ENCODE assay signal across 19 cellular contexts in the genomic region with DNA sequence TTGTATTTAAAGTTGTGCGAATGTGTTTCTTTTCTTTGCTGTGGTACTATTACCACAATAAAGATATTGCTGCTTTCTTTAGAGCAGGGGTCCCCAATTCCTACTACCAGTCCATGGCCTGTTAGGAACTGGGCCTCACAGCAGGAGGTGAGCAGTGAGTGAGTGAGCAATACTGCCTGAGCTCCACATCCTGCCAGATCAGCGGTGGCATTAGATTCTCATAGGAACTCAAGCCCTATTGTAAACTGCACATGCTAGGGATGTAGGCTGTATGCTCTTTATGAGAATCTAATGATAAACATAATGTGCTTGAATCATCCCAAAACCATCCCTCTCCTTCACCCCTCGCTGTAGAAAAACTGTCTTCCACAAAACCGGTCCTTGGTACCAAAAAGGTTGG. TPM values are rescaled to one million over a fixed set of nuclear protein-coding genes. Genes with fewer than 3 reads are reported as not detected.
DNase-seq lines count a peak whose midpoint lies in the region; ATAC-seq and TF ChIP-seq lines count a peak whose summit lies in the region.
"Had no signal": no experiment of that assay in that cellular context is flagged by ENCODE, and none has a peak within 500 bp of the region (broad histone marks: within the 10 kb centered on the region; RNA-seq: fewer than 3 reads in every experiment).

No MANE protein-coding gene starts in this region.

- no peak for ATAC-seq in activated CD8-positive, alpha-beta T cell treated with anti-CD3 and anti-CD28 coated beads for 36 hours
- ATAC-seq: GM23338, Right ventricle myocardium inferior had no signal

- no peak overlapping the region for H3K4me3 ChIP-seq in brain microvascular endothelial cell (ENCODE audit: low read depth, low read length)
- no peak overlapping the region for H3K4me3 ChIP-seq in neutrophil (ENCODE audit: low read depth in 1 of 2, low read length in 1 of 2)
- H3K4me3 ChIP-seq: GM23338 had no signal

- H3K27me3 ChIP-seq in brain microvascular endothelial cell (replicated peaks) (no peaks in the 10 kb centered on the region), neutrophil (no peaks in the 10 kb centered on the region)

- no peak overlapping the region for H3K4me3 Mint-ChIP-seq in activated CD8-positive, alpha-beta T cell treated with anti-CD3 and anti-CD28 coated beads for 36 hours
- H3K4me3 Mint-ChIP-seq: GM23338, IgD-negative memory B cell had no signal

- in situ Hi-C loops in brain microvascular endothelial cell (cut with HindIII; ENCODE audit: low pct_ligation_motif_present, low sequenced_read_pairs), result no loop called here

- H3K27ac ChIP-seq in brain microvascular endothelial cell (no peak overlapping the region), neutrophil (peak overlapping the region; percentile 85)
- H3K27ac ChIP-seq: C4-2B had no signal

- H3K27me3 Mint-ChIP-seq in activated CD8-positive, alpha-beta T cell treated with anti-CD3 and anti-CD28 coated beads for 36 hours, result no peaks in the 10 kb centered on the region
- H3K27me3 Mint-ChIP-seq: IgD-negative memory B cell had no signal

- H3K27ac Mint-ChIP-seq in activated CD8-positive, alpha-beta T cell treated with anti-CD3 and anti-CD28 coated beads for 36 hours, result no peak overlapping the region
- H3K27ac Mint-ChIP-seq: GM23338, IgD-negative memory B cell had no signal

- peaks cover 70 to 71% of the 10 kb centered on the region in 2 experiments for H3K4me1 ChIP-seq in neutrophil (ENCODE audit: control insufficient read depth in 1 of 2, insufficient read depth in 1 of 2, low read depth in 1 of 2, low read length in 1 of 2)

- no peaks in the 10 kb centered on the region for H3K4me1 Mint-ChIP-seq in activated CD8-positive, alpha-beta T cell treated with anti-CD3 and anti-CD28 coated beads for 36 hours (ENCODE audit: low read depth)
- H3K4me1 Mint-ChIP-seq: GM23338 had no signal

- POLR2A ChIA-PET in activated CD8-positive, alpha-beta T cell treated with anti-CD3 and anti-CD28 coated beads for 36 hours (lab: Charles Lee), result no interaction called here

- intact Hi-C loops in activated CD8-positive, alpha-beta T cell treated with anti-CD3 and anti-CD28 coated beads for 36 hours (cut with micrococcal nuclease), result no loop called here

- no peaks in the 10 kb centered on the region for H3K36me3 Mint-ChIP-seq in activated CD8-positive, alpha-beta T cell treated with anti-CD3 and anti-CD28 coated beads for 36 hours (ENCODE audit: low read depth)

- H3K9me3 Mint-ChIP-seq in activated CD8-positive, alpha-beta T cell treated with anti-CD3 and anti-CD28 coated beads for 36 hours, result peaks cover 5% of the 10 kb centered on the region

- DNase-seq in Daoy (ENCODE audit: low read depth) (peak; percentile 41), HT1080 (ENCODE audit: low read depth) (peak; percentile 13), brain microvascular endothelial cell (peak; percentile 12), ureter (ENCODE audit: low spot score) (no peak), COLO829 (ENCODE audit: low spot score) (no peak)
- DNase-seq in activated CD8-positive, alpha-beta T cell treated with anti-CD3 and anti-CD28 coated beads for 36 hours, result no peak
- DNase-seq: HCEC 1CT, Karpas-422, NCI-H1417, NCI-H1694 treated with DMSO at 0.1 percent for 48 hours, NCI-H2081 treated with DMSO at 0.1 percent for 48 hours, NCI-H2171 treated with DMSO at 0.1 percent for 48 hours, NCI-H524 treated with DMSO at 0.1 percent for 48 hours, SW 1271 had no signal

- TF ChIP-seq CTCF in brain microvascular endothelial cell (IDR thresholded peaks at IDR 0.05; ENCODE audit: low read depth, low read length, missing control alignments), result no peak
- no peak for TF ChIP-seq CTCF in neutrophil (IDR thresholded peaks at IDR 0.05)
- no peak for TF ChIP-seq CTCF in activated CD8-positive, alpha-beta T cell treated with anti-CD3 and anti-CD28 coated beads for 36 hours (IDR thresholded peaks at IDR 0.05)

- H3K9me3 ChIP-seq in neutrophil, result no peaks in the 10 kb centered on the region

- H3K36me3 ChIP-seq in brain microvascular endothelial cell (replicated peaks) (no peaks in the 10 kb centered on the region), neutrophil (no peaks in the 10 kb centered on the region)

- CTCF ChIA-PET in activated CD8-positive, alpha-beta T cell treated with anti-CD3 and anti-CD28 coated beads for 36 hours (lab: Charles Lee), result interaction anchor here (1.4 kb wide), 1 partner anchor 69 kb away, joined by 4 read pairs; no protein-coding TSS in a partner anchor

RNA-seq across cellular contexts. Expression of a gene that starts 41.6 kb away (rescaled TPM):
- 22.9 and 27.1 TPM in 2 replicates for total RNA-seq in Daoy (2014; rRNA removed; shearing (Covaris generic))
- 9.6 and 10.7 TPM in 2 replicates for total RNA-seq in HT1080 (2014; rRNA removed; shearing (Covaris generic))
- polyA plus RNA-seq in HT1080 (2015; cell fraction: cytosol; rRNA removed), result 5.1 and 6.8 TPM in 2 replicates
- 97.8 and 108 TPM in 2 replicates for polyA plus RNA-seq in HT1080 (2015; cell fraction: nucleus; rRNA removed)
- total RNA-seq in ureter, result 43.5 TPM
- total RNA-seq in activated CD8-positive, alpha-beta T cell treated with anti-CD3 and anti-CD28 coated beads for 36 hours, result 1 to 10 TPM; 4.2 to 4.8 TPM

Comparison
In these comparisons a context has a peak if more than half of its experiments do, and no peak if none do; other contexts are left out.
1. DNase-seq: peak in Daoy (single experiment), HT1080 (single experiment) and brain microvascular endothelial cell (single experiment); none in ureter (single experiment), COLO829 (single experiment) and activated CD8-positive, alpha-beta T cell treated with anti-CD3 and anti-CD28 coated beads for 36 hours (single experiment).